19 cellular contexts compared by ENCODE assay signal in genomic region chr18:48036191-48036590, GRCh38.
A peak's percentile ranks its signal among the peaks of the same experiment; 100 is the strongest.
DNase-seq lines count a peak whose midpoint lies in the region; ATAC-seq and TF ChIP-seq lines count a peak whose summit lies in the region.
"Had no signal": no experiment of that assay in that cellular context is flagged by ENCODE, and none has a peak within 500 bp of the region (broad histone marks: within the 10 kb centered on the region; RNA-seq: fewer than 3 reads in every experiment).

No MANE protein-coding gene starts in this region.

- H3K27me3 Mint-ChIP-seq in nephron progenitor cell (ENCODE audit: low read depth, poor library complexity) = peaks cover 8% of the 10 kb centered on the region
- H3K27me3 Mint-ChIP-seq: T-cell had no signal

- H3K27ac ChIP-seq in right atrium auricular region (peak overlapping the region in 1 of 2 donors; percentile 10), tibial nerve (peak overlapping the region in 2 of 4 donors; percentile 29 to 43)
- H3K27ac ChIP-seq: epithelial cell of prostate, HL-60, vagina had no signal

- WGBS in tibial nerve, 2 donors = 73 to 81% methylated on average over 5 of the region's 5 CpGs

- H3K27ac Mint-ChIP-seq in nephron progenitor cell = peak overlapping the region; percentile 88
- H3K27ac Mint-ChIP-seq: T-cell, WTC11 had no signal

- H3K36me3 ChIP-seq in right atrium auricular region (no peaks in the 10 kb centered on the region), tibial nerve (peaks cover 0 to 16% (median 0%) of the 10 kb centered on the region in 3 donors)

- ATAC-seq in Right ventricle myocardium inferior (no peak), esophagus mucosa (peak; percentile 36), GM21367 (IDR thresholded peaks at IDR 0.05; ENCODE audit: unreplicated experiment) (no peak), GM18502 (IDR thresholded peaks at IDR 0.05; ENCODE audit: poor library complexity, unreplicated experiment) (no peak)
- ATAC-seq: Panc1, T-cell, WTC11 had no signal

- H3K4me3 ChIP-seq in right atrium auricular region = no peak overlapping the region
- H3K4me3 ChIP-seq in tibial nerve = no peak overlapping the region
- H3K4me3 ChIP-seq: vagina had no signal

- H3K36me3 Mint-ChIP-seq in nephron progenitor cell (ENCODE audit: low read depth) = no peaks in the 10 kb centered on the region
- H3K36me3 Mint-ChIP-seq: CD4-positive, alpha-beta memory T cell; T-cell; WTC11 had no signal

- peaks cover 0 to 19% of the 10 kb centered on the region in 2 donors for H3K4me1 ChIP-seq in right atrium auricular region
- peaks cover 0 to 28% (median 2%) of the 10 kb centered on the region in 4 donors for H3K4me1 ChIP-seq in tibial nerve

- no peaks in the 10 kb centered on the region for H3K27me3 ChIP-seq in right atrium auricular region
- H3K27me3 ChIP-seq in tibial nerve = no peaks in the 10 kb centered on the region
- H3K27me3 ChIP-seq: vagina had no signal

- intact Hi-C loops in Right ventricle myocardium inferior (cut with DNase I) = loop anchor here (2.0 to 10.0 kb wide), 2 partner anchors 129 to 309 kb away; no protein-coding TSS in a partner anchor

- TF ChIP-seq CTCF in right atrium auricular region (IDR thresholded peaks at IDR 0.05) = no peak
- TF ChIP-seq CTCF in nephron progenitor cell (IDR thresholded peaks at IDR 0.05) = no peak
- TF ChIP-seq CTCF in tibial nerve (IDR thresholded peaks at IDR 0.05) = no peak

- no peak for TF ChIP-seq EP300 in tibial nerve (IDR thresholded peaks at IDR 0.05)

- DNase-seq in right atrium auricular region (ENCODE audit: low spot score) = peak; percentile 72
- no peak for DNase-seq in Right ventricle myocardium inferior (ENCODE audit: missing footprints)
- no peak for DNase-seq in nephron progenitor cell
- no peak for DNase-seq in cerebellar cortex (ENCODE audit: low spot score)
- DNase-seq in tibial nerve (ENCODE audit: low spot score in 2 of 2) = no peak
- DNase-seq: anterior cingulate cortex; CD4-positive, alpha-beta memory T cell; NCI-H1048; NCI-H82; stimulated activated naive CD4-positive, alpha-beta T cell had no signal

- no peak overlapping the region for H3K4me3 Mint-ChIP-seq in nephron progenitor cell
- H3K4me3 Mint-ChIP-seq: CD4-positive, alpha-beta memory T cell; T-cell; WTC11 had no signal

- TF ChIP-seq POLR2A in tibial nerve (IDR thresholded peaks at IDR 0.05) = no peak

- H3K9me3 ChIP-seq in right atrium auricular region (no peaks in the 10 kb centered on the region), tibial nerve (no peaks in the 10 kb centered on the region)
- H3K9me3 ChIP-seq: vagina had no signal

- H3K4me1 Mint-ChIP-seq in nephron progenitor cell = peaks cover 36% of the 10 kb centered on the region
- H3K4me1 Mint-ChIP-seq: CD4-positive, alpha-beta memory T cell; T-cell had no signal

- no peaks in the 10 kb centered on the region for H3K9me3 Mint-ChIP-seq in nephron progenitor cell
- H3K9me3 Mint-ChIP-seq: CD4-positive, alpha-beta memory T cell; T-cell; WTC11 had no signal
